ENCODE assay signal across 12 cellular contexts in genomic region chr19:18017275-18018083, GRCh38. TPM values are rescaled to one million over a fixed set of nuclear protein-coding genes. Genes with fewer than 3 reads are reported as not detected.
DNase-seq lines count a peak whose midpoint lies in the region; ATAC-seq, FAIRE-seq and TF ChIP-seq lines count a peak whose summit lies in the region.
"Had no signal": no experiment of that assay in that cellular context is flagged by ENCODE, and none has a peak within 500 bp of the region (broad histone marks: within the 10 kb centered on the region; RNA-seq: fewer than 3 reads in every experiment).

No MANE protein-coding gene starts in this region.

- no peaks in the 10 kb centered on the region for H3K9me3 ChIP-seq in ascending aorta
- no peaks in the 10 kb centered on the region for H3K9me3 ChIP-seq in HepG2 (ENCODE audit: low read length)
- H3K9me3 ChIP-seq in subcutaneous abdominal adipose tissue (ENCODE audit: control insufficient read depth in 5 of 5, low read length in 5 of 5), result no peaks in the 10 kb centered on the region
- H3K9me3 ChIP-seq: SJSA1 had no signal

- H2AFZ ChIP-seq in HepG2 (ENCODE audit: low read length), result peak overlapping the region; percentile 59

- in situ Hi-C loops in HepG2 (cut with HindIII; ENCODE audit: extremely low pct_ligation_motif_present, low pct_unique_long_range_greater_than_20kb), result no loop called here

- no peak overlapping the region for H3K27ac Mint-ChIP-seq in activated T-cell treated with anti-CD3 and anti-CD28 coated beads, Interleukin-2, amount 50 U/mL, for 72 hours

- DNase-seq in H7, result peak; percentile 25
- DNase-seq in ascending aorta (ENCODE audit: low spot score in 2 of 2), result no peak
- no peak for DNase-seq in HepG2 (ENCODE audit: low spot score)
- no peak for DNase-seq in activated T-cell treated with anti-CD3 and anti-CD28 coated beads, Interleukin-2, amount 50 U/mL, for 72 hours
- no peak for DNase-seq in inferior parietal cortex (ENCODE audit: extremely low spot score)
- DNase-seq: activated CD8-positive, alpha-beta memory T cell treated with anti-CD3 and anti-CD28 coated beads, Interleukin-2, amount 50 U/mL, for 48 hours; GDM1 had no signal

- H3K4me1 ChIP-seq in ascending aorta (peaks cover 35 to 60% of the 10 kb centered on the region in 2 donors), HepG2 (ENCODE audit: insufficient read depth, low read length) (peaks cover 72% of the 10 kb centered on the region), subcutaneous abdominal adipose tissue (ENCODE audit: control insufficient read depth in 5 of 5, insufficient read depth in 5 of 5, low read length in 5 of 5) (peaks cover 12 to 71% (median 52%) of the 10 kb centered on the region in 5 donors)

- H3K27me3 Mint-ChIP-seq in activated T-cell treated with anti-CD3 and anti-CD28 coated beads, Interleukin-2, amount 50 U/mL, for 72 hours (ENCODE audit: low read depth), result no peaks in the 10 kb centered on the region

- no peak overlapping the region for H3K4me3 Mint-ChIP-seq in activated T-cell treated with anti-CD3 and anti-CD28 coated beads, Interleukin-2, amount 50 U/mL, for 72 hours

- H3K9ac ChIP-seq in HepG2 (ENCODE audit: insufficient read depth, low read depth, low read length) (peak overlapping the region; percentile 19; the same call in 1 of the 2 replicates), subcutaneous abdominal adipose tissue (ENCODE audit: low read length in 5 of 5) (peak overlapping the region in 2 of 5 donors; percentile 48 to 64)

- H3K27me3 ChIP-seq in H7 (ENCODE audit: control insufficient read depth, insufficient read depth, low read length), result no peaks in the 10 kb centered on the region
- no peaks in the 10 kb centered on the region for H3K27me3 ChIP-seq in ascending aorta
- H3K27me3 ChIP-seq in HepG2 (ENCODE audit: control insufficient read depth in 1 of 2, insufficient read depth in 2 of 2, low read length in 2 of 2), result no peaks in the 10 kb centered on the region
- no peaks in the 10 kb centered on the region for H3K27me3 ChIP-seq in subcutaneous abdominal adipose tissue (ENCODE audit: control insufficient read depth in 5 of 5, insufficient read depth in 4 of 5, low read length in 5 of 5)
- H3K27me3 ChIP-seq: SJSA1 had no signal

- peaks cover 0 to 2% of the 10 kb centered on the region in 2 donors for H3K9me3 Mint-ChIP-seq in activated T-cell treated with anti-CD3 and anti-CD28 coated beads, Interleukin-2, amount 50 U/mL, for 72 hours

- POLR2A ChIA-PET in HepG2 (lab: Yijun Ruan, JAX), result interaction anchor here (1.5 kb wide), 1 partner anchor 12 kb away, joined by 4 read pairs; no protein-coding TSS in a partner anchor

- no TSS peak for BruUV-seq in HepG2 (replicated peaks; lab: Mats Ljungman, UMichigan)

- peaks cover 15 to 20% of the 10 kb centered on the region in 2 donors for H3K36me3 Mint-ChIP-seq in activated T-cell treated with anti-CD3 and anti-CD28 coated beads, Interleukin-2, amount 50 U/mL, for 72 hours (ENCODE audit: insufficient read depth in 2 of 2)

- intact Hi-C loops in ascending aorta (cut with DNase I), result no loop called here
- intact Hi-C loops in HepG2 (cut with micrococcal nuclease; ENCODE audit: unreplicated experiment), result no loop called here

- no peak for TF ChIP-seq CTCF in ascending aorta (IDR thresholded peaks at IDR 0.05)
- TF ChIP-seq CTCF in HepG2 (CRISPR knock-in tag; IDR thresholded peaks at IDR 0.05), result no peak

- no peak for TF ChIP-seq RAD21 in HepG2 (CRISPR knock-in tag; IDR thresholded peaks at IDR 0.05)

- WGBS in HepG2 (ENCODE audit: low lambda C conversion rate), result 55% methylated on average over 14 of the region's 15 CpGs

- CTCF ChIA-PET in HepG2 (lab: Yijun Ruan, JAX; ENCODE audit: low intra/inter-chr PET ratio, low total read pairs), result no interaction called here

- peaks cover 84% of the 10 kb centered on the region for H3K4me1 Mint-ChIP-seq in activated T-cell treated with anti-CD3 and anti-CD28 coated beads, Interleukin-2, amount 50 U/mL, for 72 hours (ENCODE audit: low read depth)

- H3K36me3 ChIP-seq in H7 (replicated peaks; ENCODE audit: control insufficient read depth, insufficient read depth, low read length) (no peaks in the 10 kb centered on the region; the same call in 1 of the 2 replicates), ascending aorta (peaks cover 25 to 32% of the 10 kb centered on the region in 2 donors), HepG2 (replicated peaks in 1 of 2; ENCODE audit: control insufficient read depth in 1 of 2, insufficient read depth in 2 of 2, low read length in 2 of 2) (no peaks in the 10 kb centered on the region), subcutaneous abdominal adipose tissue (ENCODE audit: control insufficient read depth in 5 of 5, insufficient read depth in 5 of 5, low read length in 5 of 5) (peaks cover 0 to 25% (median 25%) of the 10 kb centered on the region in 5 donors)

- peak overlapping the region; percentile 89 to 90 for H3K27ac ChIP-seq in ascending aorta
- no peak overlapping the region for H3K27ac ChIP-seq in HepG2 (ENCODE audit: extremely low read length, insufficient read depth, low read length)
- H3K27ac ChIP-seq in subcutaneous abdominal adipose tissue (ENCODE audit: low read depth, low read length), result peak overlapping the region; percentile 71
- H3K27ac ChIP-seq: SJSA1 had no signal

- H3K4me2 ChIP-seq in HepG2 (ENCODE audit: low read depth, low read length), result peak overlapping the region; percentile 63

- TF ChIP-seq EP300 in HepG2 (IDR thresholded peaks at IDR 0.05; ENCODE audit: low read depth in 2 of 2, low read length in 2 of 2) (no peak), HepG2 (CRISPR knock-in tag; IDR thresholded peaks at IDR 0.05; ENCODE audit: borderline replicate concordance) (no peak)

- no peaks in the 10 kb centered on the region for H3K79me2 ChIP-seq in HepG2 (ENCODE audit: insufficient read depth, low read length)

- ATAC-seq in HepG2 (no peak), GM18520 (IDR thresholded peaks at IDR 0.05; ENCODE audit: unreplicated experiment) (no peak), GM18873 (IDR thresholded peaks at IDR 0.05; ENCODE audit: low FRiP score, unreplicated experiment) (no peak)
- ATAC-seq in activated T-cell treated with anti-CD3 and anti-CD28 coated beads, Interleukin-2, amount 50 U/mL, for 72 hours (replicated peaks in 1 of 2), result no peak

- H3K4me3 ChIP-seq in H7 (ENCODE audit: insufficient read depth, low read depth, low read length) (no peak overlapping the region), ascending aorta (no peak overlapping the region), HepG2 (replicated peaks in 1 of 3; ENCODE audit: insufficient read depth in 1 of 3, low read depth in 2 of 3, low read length in 3 of 3) (peak overlapping the region in 1 of 3 experiments; percentile 32; a peak in 1 of 6 replicates), subcutaneous abdominal adipose tissue (ENCODE audit: low read depth in 1 of 5, low read length in 5 of 5) (no peak overlapping the region)
- H3K4me3 ChIP-seq: SJSA1 had no signal

- no peak for TF ChIP-seq POLR2A in HepG2 (IDR thresholded peaks at IDR 0.05; ENCODE audit: insufficient read depth in 1 of 2, low read depth in 2 of 2, low read length in 2 of 2)

- no peaks in the 10 kb centered on the region for H4K20me1 ChIP-seq in HepG2 (ENCODE audit: insufficient read depth, low read length)

- FAIRE-seq in HepG2 (lab: Jason Lieb, UNC), result no peak

RNA-seq across cellular contexts. Expression of gene ARRDC2, which starts 9.5 kb away (rescaled TPM):
- total RNA-seq in H7 (2014; rRNA removed; shearing (Covaris generic)), result 4.8 and 14.0 TPM in 2 replicates
- total RNA-seq in ascending aorta, result 443 TPM
- 1.7 and 2.1 TPM in 2 replicates for total RNA-seq in HepG2 (2016; rRNA removed; fragmentation: Illumina TruSeq; extraction: Trizol)
- total RNA-seq in HepG2 (2016; cell fraction: cytosol; rRNA removed; fragmentation: Illumina TruSeq; extraction: Trizol; ENCODE audit: low read depth), result 0.51 and 0.71 TPM in 2 replicates
- 1.5 and 2.6 TPM in 2 replicates for total RNA-seq in HepG2 (2016; cell fraction: insoluble cytoplasmic fraction; rRNA removed; fragmentation: Illumina TruSeq; extraction: Trizol)
- total RNA-seq in HepG2 (2016; cell fraction: membrane; rRNA removed; fragmentation: Illumina TruSeq; extraction: Trizol), result 1.7 TPM in 2 replicates
- 1.2 and 1.4 TPM in 2 replicates for total RNA-seq in HepG2 (2016; cell fraction: nucleus; rRNA removed; fragmentation: Illumina TruSeq; extraction: Trizol)
- polyA plus RNA-seq in HepG2 (2011; rRNA removed), result 3.4 and 4.3 TPM in 2 replicates
- polyA plus RNA-seq in HepG2 (2011; cell fraction: cytosol; rRNA removed), result 3.1 and 3.7 TPM in 2 replicates
- polyA plus RNA-seq in HepG2 (2011; cell fraction: nucleus; rRNA removed), result 10.9 and 11.3 TPM in 2 replicates
- 2.3 and 4.0 TPM in 2 replicates for polyA plus RNA-seq in HepG2 (2012)
- 0.66 and 0.83 TPM in 2 replicates for polyA plus RNA-seq in HepG2 (2016; cell fraction: cytosol; fragmentation: Illumina TruSeq; extraction: Trizol; ENCODE audit: low read depth)
- 2.1 and 2.3 TPM in 2 replicates for polyA plus RNA-seq in HepG2 (2016; cell fraction: insoluble cytoplasmic fraction; fragmentation: Illumina TruSeq; extraction: Trizol; ENCODE audit: low read depth)
- 1.2 and 1.6 TPM in 2 replicates for polyA plus RNA-seq in HepG2 (2016; cell fraction: membrane; fragmentation: Illumina TruSeq; extraction: Trizol; ENCODE audit: low read depth)
- polyA plus RNA-seq in HepG2 (2016; cell fraction: nucleus; fragmentation: Illumina TruSeq; extraction: Trizol; ENCODE audit: insufficient read depth, low read depth), result 3.6 and 6.3 TPM in 2 replicates
- polyA minus RNA-seq in HepG2 (2011; rRNA and poly(A)+ RNA removed; ENCODE audit: low replicate concordance), result 4.7 and 13.8 TPM in 2 replicates
- 1.2 and 2.5 TPM in 2 replicates for polyA minus RNA-seq in HepG2 (2011; cell fraction: cytosol; rRNA and poly(A)+ RNA removed)
- polyA minus RNA-seq in HepG2 (2011; cell fraction: nucleus; rRNA and poly(A)+ RNA removed), result 1.4 and 2.7 TPM in 2 replicates
- 10 to 100 TPM; 41.4 to 47.9 TPM for total RNA-seq in activated T-cell treated with anti-CD3 and anti-CD28 coated beads, Interleukin-2, amount 50 U/mL, for 72 hours

RNA-seq across cellular contexts. Expression of gene KCNN1, which starts 50.6 kb away (rescaled TPM):
- total RNA-seq in H7 (2014; rRNA removed; shearing (Covaris generic)), result 4.3 and 7.4 TPM in 2 replicates
- total RNA-seq in ascending aorta (not detected), HepG2 (2016; rRNA removed; fragmentation: Illumina TruSeq; extraction: Trizol) (0.04 TPM in 1 of 2 replicates, not detected in the other)
- total RNA-seq in HepG2 (2016; cell fraction: cytosol; rRNA removed; fragmentation: Illumina TruSeq; extraction: Trizol; ENCODE audit: low read depth), result not detected in 2 replicates
- 0.09 TPM in 1 of 2 replicates, not detected in the other for total RNA-seq in HepG2 (2016; cell fraction: insoluble cytoplasmic fraction; rRNA removed; fragmentation: Illumina TruSeq; extraction: Trizol)
- total RNA-seq in HepG2 (2016; cell fraction: membrane; rRNA removed; fragmentation: Illumina TruSeq; extraction: Trizol), result not detected in 2 replicates
- total RNA-seq in HepG2 (2016; cell fraction: nucleus; rRNA removed; fragmentation: Illumina TruSeq; extraction: Trizol), result not detected in 2 replicates
- polyA plus RNA-seq in HepG2 (2011; rRNA removed), result not detected in 2 replicates
- polyA plus RNA-seq in HepG2 (2011; cell fraction: cytosol; rRNA removed), result 0.05 TPM in 1 of 2 replicates, not detected in the other
- polyA plus RNA-seq in HepG2 (2011; cell fraction: nucleus; rRNA removed), result 0.14 TPM in 1 of 2 replicates, not detected in the other
- polyA plus RNA-seq in HepG2 (2012), result not detected in 2 replicates
- not detected in 2 replicates for polyA plus RNA-seq in HepG2 (2016; cell fraction: cytosol; fragmentation: Illumina TruSeq; extraction: Trizol; ENCODE audit: low read depth)
- not detected in 2 replicates for polyA plus RNA-seq in HepG2 (2016; cell fraction: insoluble cytoplasmic fraction; fragmentation: Illumina TruSeq; extraction: Trizol; ENCODE audit: low read depth)
- polyA plus RNA-seq in HepG2 (2016; cell fraction: membrane; fragmentation: Illumina TruSeq; extraction: Trizol; ENCODE audit: low read depth), result not detected in 2 replicates
- not detected in 2 replicates for polyA plus RNA-seq in HepG2 (2016; cell fraction: nucleus; fragmentation: Illumina TruSeq; extraction: Trizol; ENCODE audit: insufficient read depth, low read depth)
- polyA minus RNA-seq in HepG2 (2011; rRNA and poly(A)+ RNA removed; ENCODE audit: low replicate concordance), result 0.30 TPM in 1 of 2 replicates, not detected in the other
- polyA minus RNA-seq in HepG2 (2011; cell fraction: cytosol; rRNA and poly(A)+ RNA removed), result not detected in 2 replicates
- not detected in 2 replicates for polyA minus RNA-seq in HepG2 (2011; cell fraction: nucleus; rRNA and poly(A)+ RNA removed)
- total RNA-seq in activated T-cell treated with anti-CD3 and anti-CD28 coated beads, Interleukin-2, amount 50 U/mL, for 72 hours, result 1 to 10 TPM in 1 of 2 donors, under 1 TPM in 1; 0.69 to 1.2 TPM
- total RNA-seq: myocyte, SJSA1 had no signal
